Comparison of ENCODE assay signal across 10 cellular contexts in the genomic region with DNA sequence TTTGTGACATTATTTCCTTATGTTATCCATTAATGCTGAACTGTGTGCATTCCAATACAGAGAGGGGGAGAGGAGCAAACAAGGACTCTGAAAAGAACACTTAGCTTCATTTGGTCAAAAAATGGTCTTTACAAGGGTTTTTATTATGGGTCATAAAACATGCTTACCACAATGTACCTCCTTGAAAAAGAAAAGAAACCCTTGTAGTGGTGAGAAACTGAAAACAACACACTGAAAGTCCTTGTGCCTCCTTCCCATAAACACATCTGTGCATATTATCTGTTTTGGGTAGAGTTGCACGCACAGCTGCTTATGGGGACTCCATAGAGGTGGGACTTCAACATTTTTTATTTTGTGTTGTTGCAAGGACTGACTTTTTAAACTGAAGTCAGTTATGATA.
DNase-seq lines count a peak whose midpoint lies in the region; ATAC-seq and TF ChIP-seq lines count a peak whose summit lies in the region.
"Had no signal": no experiment of that assay in that cellular context is flagged by ENCODE, and none has a peak within 500 bp of the region (broad histone marks: within the 10 kb centered on the region; RNA-seq: fewer than 3 reads in every experiment).

No MANE protein-coding gene starts in this region.

- peak overlapping the region; percentile 42 for H3K27ac Mint-ChIP-seq in activated T-cell treated with anti-CD3 and anti-CD28 coated beads, Interleukin-2, amount 50 U/mL, for 24 hours
- H3K27ac Mint-ChIP-seq in stimulated activated effector memory CD8-positive, alpha-beta T cell treated with anti-CD3 and anti-CD28 coated beads, Interleukin-12 subunit alpha, Interleukin-12 subunit beta, amount 100 ng/mL, for 72 hours, result peak overlapping the region; percentile 41
- no peak overlapping the region for H3K27ac Mint-ChIP-seq in Calu3 (ENCODE audit: unreplicated experiment)

- no peak for TF ChIP-seq CTCF in Calu3 (IDR thresholded peaks at IDR 0.05; ENCODE audit: unreplicated experiment)

- BruUV-seq in Calu3 (replicated peaks; lab: Mats Ljungman, UMichigan), result no TSS peak

- no peak for DNase-seq in activated T-cell treated with anti-CD3 and anti-CD28 coated beads, Interleukin-2, amount 50 U/mL, for 24 hours
- DNase-seq in activated T-cell treated with anti-CD3 and anti-CD28 coated beads for 4 hours (no peak), NCI-H2227 treated with DMSO at 0.1 percent for 48 hours (lab: John Stamatoyannopoulos, UW) (no peak), Calu3 (no peak), NCI-H2171 treated with DMSO at 0.1 percent for 48 hours (lab: John Stamatoyannopoulos, UW) (no peak)
- DNase-seq in stimulated activated effector memory CD8-positive, alpha-beta T cell treated with anti-CD3 and anti-CD28 coated beads, Interleukin-12 subunit alpha, Interleukin-12 subunit beta, amount 100 ng/mL, for 72 hours (ENCODE audit: low spot score in 2 of 2), result no peak
- DNase-seq: heart left ventricle had no signal

- peaks cover 67% of the 10 kb centered on the region for H3K4me1 Mint-ChIP-seq in activated T-cell treated with anti-CD3 and anti-CD28 coated beads, Interleukin-2, amount 50 U/mL, for 24 hours (ENCODE audit: low read depth)
- H3K4me1 Mint-ChIP-seq in stimulated activated effector memory CD8-positive, alpha-beta T cell treated with anti-CD3 and anti-CD28 coated beads, Interleukin-12 subunit alpha, Interleukin-12 subunit beta, amount 100 ng/mL, for 72 hours, result peaks cover 69% of the 10 kb centered on the region
- H3K4me1 Mint-ChIP-seq in Calu3 (ENCODE audit: low read depth, unreplicated experiment), result peaks cover 56% of the 10 kb centered on the region

- peaks cover 84% of the 10 kb centered on the region for H3K36me3 Mint-ChIP-seq in activated T-cell treated with anti-CD3 and anti-CD28 coated beads, Interleukin-2, amount 50 U/mL, for 24 hours (ENCODE audit: low read depth)
- H3K36me3 Mint-ChIP-seq in stimulated activated effector memory CD8-positive, alpha-beta T cell treated with anti-CD3 and anti-CD28 coated beads, Interleukin-12 subunit alpha, Interleukin-12 subunit beta, amount 100 ng/mL, for 72 hours, result peaks cover 70% of the 10 kb centered on the region
- H3K36me3 Mint-ChIP-seq in Calu3 (ENCODE audit: insufficient read depth, unreplicated experiment), result peaks cover 29% of the 10 kb centered on the region

- no peak overlapping the region for H3K4me3 Mint-ChIP-seq in activated T-cell treated with anti-CD3 and anti-CD28 coated beads, Interleukin-2, amount 50 U/mL, for 24 hours
- H3K4me3 Mint-ChIP-seq in stimulated activated effector memory CD8-positive, alpha-beta T cell treated with anti-CD3 and anti-CD28 coated beads, Interleukin-12 subunit alpha, Interleukin-12 subunit beta, amount 100 ng/mL, for 72 hours, result no peak overlapping the region
- no peak overlapping the region for H3K4me3 Mint-ChIP-seq in Calu3 (ENCODE audit: low read depth, unreplicated experiment)

- no peaks in the 10 kb centered on the region for H3K27me3 Mint-ChIP-seq in activated T-cell treated with anti-CD3 and anti-CD28 coated beads, Interleukin-2, amount 50 U/mL, for 24 hours
- H3K27me3 Mint-ChIP-seq in Calu3 (ENCODE audit: unreplicated experiment), result no peaks in the 10 kb centered on the region

- ATAC-seq in GM21723 (IDR thresholded peaks at IDR 0.05; ENCODE audit: unreplicated experiment), result peak; percentile 96
- ATAC-seq in HG03280 (IDR thresholded peaks at IDR 0.05; ENCODE audit: unreplicated experiment), result peak; percentile 95
- no peak for ATAC-seq in stimulated activated effector memory CD8-positive, alpha-beta T cell treated with anti-CD3 and anti-CD28 coated beads, Interleukin-12 subunit alpha, Interleukin-12 subunit beta, amount 100 ng/mL, for 72 hours
- ATAC-seq: heart left ventricle, Right ventricle myocardium inferior had no signal

- CTCF ChIA-PET in Calu3 (lab: Charles Lee), result no interaction called here

- intact Hi-C loops in Calu3 (cut with micrococcal nuclease; ENCODE audit: unreplicated experiment), result no loop called here

- H3K9me3 Mint-ChIP-seq in activated T-cell treated with anti-CD3 and anti-CD28 coated beads, Interleukin-2, amount 50 U/mL, for 24 hours, result peaks cover 2% of the 10 kb centered on the region
- peaks cover 2% of the 10 kb centered on the region for H3K9me3 Mint-ChIP-seq in stimulated activated effector memory CD8-positive, alpha-beta T cell treated with anti-CD3 and anti-CD28 coated beads, Interleukin-12 subunit alpha, Interleukin-12 subunit beta, amount 100 ng/mL, for 72 hours
- peaks cover 4% of the 10 kb centered on the region for H3K9me3 Mint-ChIP-seq in Calu3 (ENCODE audit: low read depth, unreplicated experiment)
